10 cellular contexts compared by ENCODE assay signal in the genomic region with DNA sequence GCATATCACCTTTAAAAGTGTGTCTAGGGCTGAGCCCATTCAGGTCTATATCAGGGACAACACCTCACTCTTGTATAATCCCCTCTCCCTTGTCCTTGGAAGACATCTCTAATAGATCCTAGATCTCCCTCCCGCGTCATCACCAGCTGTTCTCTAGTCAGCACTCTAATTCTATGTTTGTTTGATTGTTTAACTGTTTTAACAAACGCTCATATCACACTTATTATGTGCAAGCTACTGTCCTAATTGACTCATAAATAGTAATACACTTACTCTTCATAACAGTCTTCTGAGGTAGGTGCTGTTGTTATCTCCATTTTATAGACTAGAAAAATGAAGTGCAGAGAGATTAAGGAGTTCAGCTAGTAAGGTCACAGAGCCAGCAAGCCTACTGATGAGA. TPM values are rescaled to one million over a fixed set of nuclear protein-coding genes. Genes with fewer than 3 reads are reported as not detected.
DNase-seq lines count a peak whose midpoint lies in the region; ATAC-seq, FAIRE-seq and TF ChIP-seq lines count a peak whose summit lies in the region.
"Had no signal": no experiment of that assay in that cellular context is flagged by ENCODE, and none has a peak within 500 bp of the region (broad histone marks: within the 10 kb centered on the region; RNA-seq: fewer than 3 reads in every experiment).

No MANE protein-coding gene starts in this region.

- H3K79me2 ChIP-seq in K562 (ENCODE audit: control insufficient read depth, insufficient read depth, low read length) (no peaks in the 10 kb centered on the region), osteoblast (ENCODE audit: insufficient read depth, low read length) (no peaks in the 10 kb centered on the region)
- H3K79me2 ChIP-seq: parathyroid adenoma had no signal

- no TSS peak for BruUV-seq in K562 (replicated peaks; lab: Mats Ljungman, UMichigan)

- no peaks in the 10 kb centered on the region for H3K9me1 ChIP-seq in K562 (ENCODE audit: control insufficient read depth, insufficient read depth, low read length)

- WGBS in K562 (ENCODE audit: insufficient coverage, low coverage, missing lambda C conversion rate), result 55% methylated on average over 3 of the region's 3 CpGs

- peak; percentile 37 for ATAC-seq in GM18498 (IDR thresholded peaks at IDR 0.05; ENCODE audit: unreplicated experiment)
- ATAC-seq in GM19438 (IDR thresholded peaks at IDR 0.05; ENCODE audit: low read depth, unreplicated experiment), result peak; percentile 21
- peak; percentile 23 for ATAC-seq in HG03064 (IDR thresholded peaks at IDR 0.05; ENCODE audit: low read depth, unreplicated experiment)
- no peak; the same call in 2 of the 3 replicates for ATAC-seq in K562

- H3K9ac ChIP-seq in K562 (ENCODE audit: insufficient read depth in 1 of 2, low read depth in 2 of 2, low read length in 2 of 2), result no peak overlapping the region
- H3K9ac ChIP-seq: parathyroid adenoma had no signal

- no peak for TF ChIP-seq POLR2A in K562 (conservative IDR thresholded peaks at IDR 0.05)

- in situ Hi-C loops in K562 (cut with MboI), result loop anchor here (25.0 kb wide), 1 partner anchor 685 kb away; no protein-coding TSS in a partner anchor
- in situ Hi-C loops in ACHN (cut with HindIII; ENCODE audit: low pct_ligation_motif_present, low pct_unique_long_range_greater_than_20kb, low sequenced_read_pairs), result no loop called here

- H3K4me2 ChIP-seq in K562 (ENCODE audit: insufficient read depth, low read length), result no peak overlapping the region
- no peak overlapping the region for H3K4me2 ChIP-seq in osteoblast (ENCODE audit: insufficient read depth, low read length)

- H3K4me1 ChIP-seq in K562 (replicated peaks in 1 of 2; ENCODE audit: control insufficient read depth in 2 of 2, insufficient read depth in 2 of 2, low read length in 2 of 2) (peaks cover 0 to 22% of the 10 kb centered on the region in 2 experiments; a peak in 3 of 5 replicates), osteoblast (ENCODE audit: insufficient read depth, low read length) (peaks cover 20% of the 10 kb centered on the region)
- H3K4me1 ChIP-seq: parathyroid adenoma had no signal

- H3K4me3 ChIP-seq in K562, result no peak overlapping the region
- no peak overlapping the region for H3K4me3 ChIP-seq in osteoblast (ENCODE audit: insufficient read depth, low read length)

- no peak for TF ChIP-seq EP300 in K562 (IDR thresholded peaks at IDR 0.05; ENCODE audit: low read length)

- no peaks in the 10 kb centered on the region for H3K9me3 ChIP-seq in K562 (replicated peaks; ENCODE audit: control insufficient read depth, insufficient read depth, low read depth, low read length)
- H3K9me3 ChIP-seq in osteoblast (ENCODE audit: low read depth, low read length), result no peaks in the 10 kb centered on the region

- H3K27me3 ChIP-seq in K562 (ENCODE audit: control insufficient read depth in 2 of 2, insufficient read depth in 2 of 2, low read length in 2 of 2) (no peaks in the 10 kb centered on the region), osteoblast (ENCODE audit: insufficient read depth, low read length) (no peaks in the 10 kb centered on the region)

- CTCF ChIA-PET in K562 (lab: Yijun Ruan, JAX; ENCODE audit: low intra/inter-chr PET ratio), result interaction anchor here (0.9 to 1.0 kb wide), 2 partner anchors 10 to 126 kb away, joined by 3 to 6 read pairs; no protein-coding TSS in a partner anchor

- no peak for FAIRE-seq in K562 (lab: Jason Lieb, UNC)

- no peak overlapping the region for H3K27ac ChIP-seq in K562 (ENCODE audit: extremely low read depth, low read depth, low read length)
- H3K27ac ChIP-seq in osteoblast (ENCODE audit: low read depth, low read length), result no peak overlapping the region
- H3K27ac ChIP-seq: parathyroid adenoma had no signal

- H3K36me3 ChIP-seq in K562 (ENCODE audit: control insufficient read depth, insufficient read depth, low read length) (no peaks in the 10 kb centered on the region), osteoblast (ENCODE audit: insufficient read depth, low read length) (no peaks in the 10 kb centered on the region)

- H2AFZ ChIP-seq in K562 (ENCODE audit: low read depth, low read length) (0 out of 2 replicates have a peak overlapping the region, but pooled peaks have one; percentile 6), osteoblast (ENCODE audit: low read length) (no peak overlapping the region)
- H2AFZ ChIP-seq: parathyroid adenoma had no signal

- POLR2A ChIA-PET in K562 (lab: Yijun Ruan, JAX), result interaction anchor here (0.7 to 1.5 kb wide), 4 partner anchors 9 to 582 kb away, joined by 3 to 9 read pairs (median 4); a partner anchor contains a TSS

- TF ChIP-seq RAD21 in K562 (CRISPR knock-in tag; conservative IDR thresholded peaks at IDR 0.05 in 1 of 2, IDR thresholded peaks at IDR 0.05 in 1 of 2), result no peak

- DNase-seq in K562 (ENCODE audit: extremely low read depth in 1 of 4, low spot score in 3 of 4), result no peak
- DNase-seq in DMS79 treated with DMSO at 0.1 percent for 48 hours (lab: John Stamatoyannopoulos, UW), result no peak
- DNase-seq in SHP77 (lab: John Stamatoyannopoulos, UW), result no peak
- DNase-seq in ACHN, result no peak
- DNase-seq in osteoblast (ENCODE audit: insufficient read length, low spot score, missing footprints), result no peak

- intact Hi-C loops in K562 (cut with micrococcal nuclease), result loop anchor here (2.0 to 5.0 kb wide), 3 partner anchors 126 to 165 kb away; no protein-coding TSS in a partner anchor

- TF ChIP-seq CTCF in K562 (IDR thresholded peaks at IDR 0.05 in 2 of 3, conservative IDR thresholded peaks at IDR 0.05 in 1 of 3; ENCODE audit: insufficient read depth in 2 of 3, low read depth in 1 of 3, low read length in 3 of 3), result no peak
- TF ChIP-seq CTCF in osteoblast (IDR thresholded peaks at IDR 0.05; ENCODE audit: extremely low read depth, low read depth, low read length), result no peak

- H4K20me1 ChIP-seq in K562 (replicated peaks; ENCODE audit: control insufficient read depth, insufficient read depth, low read length) (no peaks in the 10 kb centered on the region), osteoblast (ENCODE audit: insufficient read depth, low read length) (no peaks in the 10 kb centered on the region)

TF ChIP-seq in K562, 482 proteins besides CTCF, POLR2A, EP300 and RAD21 (continues in another document):
- no peak for TF ChIP-seq ZSCAN29 (IDR thresholded peaks at IDR 0.05)
- TF ChIP-seq, protein P1, sequence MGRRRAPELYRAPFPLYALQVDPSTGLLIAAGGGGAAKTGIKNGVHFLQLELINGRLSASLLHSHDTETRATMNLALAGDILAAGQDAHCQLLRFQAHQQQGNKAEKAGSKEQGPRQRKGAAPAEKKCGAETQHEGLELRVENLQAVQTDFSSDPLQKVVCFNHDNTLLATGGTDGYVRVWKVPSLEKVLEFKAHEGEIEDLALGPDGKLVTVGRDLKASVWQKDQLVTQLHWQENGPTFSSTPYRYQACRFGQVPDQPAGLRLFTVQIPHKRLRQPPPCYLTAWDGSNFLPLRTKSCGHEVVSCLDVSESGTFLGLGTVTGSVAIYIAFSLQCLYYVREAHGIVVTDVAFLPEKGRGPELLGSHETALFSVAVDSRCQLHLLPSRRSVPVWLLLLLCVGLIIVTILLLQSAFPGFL (CRISPR knock-in tag; IDR thresholded peaks at IDR 0.05), result no peak
- TF ChIP-seq TBP (optimal IDR thresholded peaks at IDR 0.05; ENCODE audit: low read depth, low read length), result peak; percentile 25
- no peak for TF ChIP-seq TRIM28 (IDR thresholded peaks at IDR 0.05)
- TF ChIP-seq, protein P2, sequence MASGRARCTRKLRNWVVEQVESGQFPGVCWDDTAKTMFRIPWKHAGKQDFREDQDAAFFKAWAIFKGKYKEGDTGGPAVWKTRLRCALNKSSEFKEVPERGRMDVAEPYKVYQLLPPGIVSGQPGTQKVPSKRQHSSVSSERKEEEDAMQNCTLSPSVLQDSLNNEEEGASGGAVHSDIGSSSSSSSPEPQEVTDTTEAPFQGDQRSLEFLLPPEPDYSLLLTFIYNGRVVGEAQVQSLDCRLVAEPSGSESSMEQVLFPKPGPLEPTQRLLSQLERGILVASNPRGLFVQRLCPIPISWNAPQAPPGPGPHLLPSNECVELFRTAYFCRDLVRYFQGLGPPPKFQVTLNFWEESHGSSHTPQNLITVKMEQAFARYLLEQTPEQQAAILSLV (tag; IDR thresholded peaks at IDR 0.05), result no peak
- TF ChIP-seq, protein P3, sequence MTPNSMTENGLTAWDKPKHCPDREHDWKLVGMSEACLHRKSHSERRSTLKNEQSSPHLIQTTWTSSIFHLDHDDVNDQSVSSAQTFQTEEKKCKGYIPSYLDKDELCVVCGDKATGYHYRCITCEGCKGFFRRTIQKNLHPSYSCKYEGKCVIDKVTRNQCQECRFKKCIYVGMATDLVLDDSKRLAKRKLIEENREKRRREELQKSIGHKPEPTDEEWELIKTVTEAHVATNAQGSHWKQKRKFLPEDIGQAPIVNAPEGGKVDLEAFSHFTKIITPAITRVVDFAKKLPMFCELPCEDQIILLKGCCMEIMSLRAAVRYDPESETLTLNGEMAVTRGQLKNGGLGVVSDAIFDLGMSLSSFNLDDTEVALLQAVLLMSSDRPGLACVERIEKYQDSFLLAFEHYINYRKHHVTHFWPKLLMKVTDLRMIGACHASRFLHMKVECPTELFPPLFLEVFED (CRISPR knock-in tag; conservative IDR thresholded peaks at IDR 0.05), result no peak

RNA-seq across cellular contexts. Expression of a gene that starts 1.6 kb away (rescaled TPM):
- total RNA-seq in K562 (2011; cell fraction: chromatin; rRNA removed; ENCODE audit: low replicate concordance), result 0.14 TPM in 1 of 2 replicates, not detected in the other
- not detected in 2 replicates for total RNA-seq in K562 (2011; cell fraction: nucleolus; rRNA removed)
- not detected in 2 replicates for total RNA-seq in K562 (2011; cell fraction: nucleoplasm; rRNA removed)
- total RNA-seq in K562 (2014; rRNA removed) (not detected in 2 replicates), K562 (2014; rRNA removed; fragmentation: Illumina TruSeq; extraction: Trizol) (0.07 and 0.10 TPM in 2 replicates), K562 (2015; rRNA removed; fragmentation: Illumina TruSeq; extraction: Trizol) (0.04 TPM in 1 of 2 replicates, not detected in the other), K562 (2021) (not detected in 2 replicates), osteoblast (1.4 and 2.7 TPM in 2 replicates)
- polyA plus RNA-seq in K562 (2011; rRNA removed) (0.11 and 0.14 TPM in 2 replicates), K562 (2014; fragmentation: Illumina TruSeq; extraction: Trizol) (0.03 TPM in 1 of 2 replicates, not detected in the other), K562 (2014; fragmentation: Nextera tagmentation; extraction: Ambion mirVana) (under 1 TPM; 0.03 to 0.07 TPM), K562 (2014; rRNA removed) (not detected in 2 replicates)
- polyA plus RNA-seq in K562 (2011; cell fraction: cytosol; rRNA removed), result not detected in 2 replicates
- 0.08 and 0.11 TPM in 2 replicates for polyA plus RNA-seq in K562 (2011; cell fraction: nucleus; rRNA removed)
- polyA plus RNA-seq in K562 (2012), result 0.07 and 0.14 TPM in 2 replicates
- not detected in 2 replicates for polyA minus RNA-seq in K562 (2011; rRNA and poly(A)+ RNA removed)
- polyA minus RNA-seq in K562 (2011; cell fraction: cytosol; rRNA and poly(A)+ RNA removed), result not detected in 2 replicates
- not detected in 2 replicates for polyA minus RNA-seq in K562 (2011; cell fraction: nucleus; rRNA and poly(A)+ RNA removed)
- total RNA-seq: RPMI7951 had no signal
